13 cellular contexts compared by ENCODE assay signal in the genomic region with DNA sequence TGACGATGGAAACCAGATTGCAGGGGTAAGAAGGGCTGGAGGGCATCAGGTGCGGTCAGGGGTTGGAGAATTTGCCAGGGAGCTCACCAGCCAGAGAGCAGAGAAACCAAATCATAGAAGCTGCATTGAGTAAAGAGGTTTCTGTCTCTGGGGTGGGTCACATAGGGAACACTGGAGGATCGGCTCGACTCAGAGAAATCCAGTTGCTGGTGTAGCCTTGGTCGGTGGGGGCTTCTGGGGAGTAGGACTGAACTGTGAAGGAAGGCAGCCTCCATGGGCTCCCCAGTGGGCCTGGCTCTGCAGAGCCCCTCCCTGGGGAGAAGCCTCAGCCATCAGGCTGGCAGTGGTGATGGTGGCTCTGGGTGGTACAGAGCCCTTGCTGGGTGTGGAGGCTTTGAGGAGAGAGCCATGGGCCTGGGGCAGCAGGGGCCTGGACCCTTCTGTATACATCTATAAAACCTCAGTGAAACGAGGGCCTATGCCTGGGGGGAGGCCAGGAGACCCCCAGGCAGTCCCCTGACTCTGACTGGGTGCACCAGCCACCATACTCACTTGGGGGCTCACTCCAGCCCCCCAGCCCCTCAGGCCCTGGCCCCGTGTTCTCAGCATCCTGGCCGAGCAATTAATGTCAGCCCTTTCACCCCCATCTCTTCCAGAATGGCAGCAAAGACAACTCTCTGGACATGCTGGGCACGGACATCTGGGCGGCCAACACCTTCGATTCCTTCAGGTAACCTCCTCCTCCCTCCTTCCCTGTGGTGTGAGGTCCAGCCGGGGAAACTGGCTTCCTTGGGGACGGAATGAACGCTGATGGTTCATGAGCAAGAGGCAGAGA.
DNase-seq lines count a peak whose midpoint lies in the region; ATAC-seq and TF ChIP-seq lines count a peak whose summit lies in the region.
"Had no signal": no experiment of that assay in that cellular context is flagged by ENCODE, and none has a peak within 500 bp of the region (broad histone marks: within the 10 kb centered on the region; RNA-seq: fewer than 3 reads in every experiment).

No MANE protein-coding gene starts in this region.

- H3K4me1 Mint-ChIP-seq in Calu3 (ENCODE audit: low read depth, unreplicated experiment) = peaks cover 45% of the 10 kb centered on the region
- H3K4me1 Mint-ChIP-seq in osteocyte (ENCODE audit: unreplicated experiment) = peaks cover 2% of the 10 kb centered on the region

- TF ChIP-seq CTCF in Calu3 (IDR thresholded peaks at IDR 0.05; ENCODE audit: unreplicated experiment) (no peak), RWPE1 (conservative IDR thresholded peaks at IDR 0.05; ENCODE audit: low read depth) (no peak), osteocyte (IDR thresholded peaks at IDR 0.05) (no peak)

- peak overlapping the region; percentile 28 for H3K27ac ChIP-seq in RWPE1

- POLR2A ChIA-PET in RWPE1 (lab: Yijun Ruan, JAX; ENCODE audit: low non-redundant PET) = no interaction called here

- H3K36me3 Mint-ChIP-seq in Calu3 (ENCODE audit: insufficient read depth, unreplicated experiment) = peaks cover 6% of the 10 kb centered on the region
- peaks cover 16% of the 10 kb centered on the region for H3K36me3 Mint-ChIP-seq in osteocyte (ENCODE audit: unreplicated experiment)

- ATAC-seq in left lobe of liver = no peak

- CTCF ChIA-PET in Calu3 (lab: Charles Lee) (interaction anchor here (0.6 to 1.5 kb wide), 4 partner anchors 170 to 188 kb away, joined by 3 to 10 read pairs (median 4); no protein-coding TSS in a partner anchor), RWPE1 (lab: Yijun Ruan, JAX) (interaction anchor here (0.6 to 0.7 kb wide), 2 partner anchors 19 to 1613 kb away, joined by 3 to 5 read pairs; no protein-coding TSS in a partner anchor)

- H3K4me3 Mint-ChIP-seq in Calu3 (ENCODE audit: low read depth, unreplicated experiment) = peak overlapping the region; percentile 35
- H3K4me3 Mint-ChIP-seq in osteocyte (ENCODE audit: unreplicated experiment) = no peak overlapping the region
- H3K4me3 Mint-ChIP-seq: B cell; CD8-positive, alpha-beta T cell had no signal

- H3K27me3 Mint-ChIP-seq in Calu3 (ENCODE audit: unreplicated experiment) (no peaks in the 10 kb centered on the region), osteocyte (ENCODE audit: unreplicated experiment) (no peaks in the 10 kb centered on the region)
- H3K27me3 Mint-ChIP-seq: B cell had no signal

- H3K27ac Mint-ChIP-seq in Calu3 (ENCODE audit: unreplicated experiment) (peak overlapping the region; percentile 66), osteocyte (ENCODE audit: unreplicated experiment) (peak overlapping the region; percentile 85)
- H3K27ac Mint-ChIP-seq: B cell; CD8-positive, alpha-beta T cell had no signal

- H3K9me3 Mint-ChIP-seq in Calu3 (ENCODE audit: low read depth, unreplicated experiment) (peaks cover 3% of the 10 kb centered on the region), osteocyte (ENCODE audit: unreplicated experiment) (peaks cover 10% of the 10 kb centered on the region)

- DNase-seq in Calu3 (no peak), RWPE1 (ENCODE audit: low spot score) (no peak), left lobe of liver (ENCODE audit: low spot score) (peak; percentile 37), osteocyte (ENCODE audit: extremely low spot score, unreplicated experiment) (no peak), DMS53 treated with DMSO at 0.1 percent for 48 hours (lab: John Stamatoyannopoulos, UW; ENCODE audit: unreplicated experiment) (no peak), iPS-NIHi11 (ENCODE audit: low spot score) (no peak), HCEC 1CT (no peak)
- DNase-seq in central memory CD4-positive, alpha-beta T cell = no peak
- DNase-seq: GOT3, MV-4-11, NCI-H1417 treated with DMSO at 0.1 percent for 48 hours had no signal

- BruUV-seq in Calu3 (replicated peaks; lab: Mats Ljungman, UMichigan) = no TSS peak

- intact Hi-C loops in Calu3 (cut with micrococcal nuclease; ENCODE audit: unreplicated experiment) = loop anchor here (5.0 kb wide), 1 partner anchor 121 kb away; no protein-coding TSS in a partner anchor
